31 cellular contexts compared by ENCODE assay signal in the genomic region with DNA sequence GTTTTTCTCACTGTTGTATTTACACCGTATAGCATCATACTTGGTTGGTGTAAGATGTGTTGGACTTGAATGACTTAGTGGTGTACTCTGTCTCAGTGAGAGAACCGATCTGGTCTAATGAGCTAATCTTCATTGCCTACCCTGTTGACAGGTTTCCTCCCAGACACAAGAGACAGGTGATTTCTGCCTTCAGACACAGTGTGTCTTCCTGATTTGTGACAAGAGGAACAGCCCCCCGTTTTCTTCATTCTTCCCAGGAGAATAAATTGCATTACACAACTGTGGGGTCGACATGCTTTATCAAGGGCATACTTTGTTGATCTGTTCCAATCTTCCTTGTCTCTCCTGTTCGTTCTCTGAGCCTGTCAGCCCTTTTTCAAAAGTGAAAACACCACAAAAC.
"Had no signal": no experiment of that assay in that cellular context is flagged by ENCODE, and none has a peak within 500 bp of the region (broad histone marks: within the 10 kb centered on the region; RNA-seq: fewer than 3 reads in every experiment).

No MANE protein-coding gene starts in this region.

- H3K27ac Mint-ChIP-seq: activated CD4-positive, alpha-beta T cell treated with anti-CD3 and anti-CD28 coated beads, Interleukin-2, amount 10 ng/mL, durations not matched to agents 24 days and 14 days; activated CD8-positive, alpha-beta T cell treated with anti-CD3 and anti-CD28 coated beads for 36 hours; activated naive CD8-positive, alpha-beta T cell treated with anti-CD3 and anti-CD28 coated beads for 36 hours; activated T-cell treated with anti-CD3 and anti-CD28 coated beads, Interleukin-2, amount 50 U/mL, for 72 hours; activated T-helper 17 cell treated with anti-CD3 and anti-CD28 coated beads, Interleukin-2, amount 50 U/mL, for 72 hours; T-helper 1 cell treated with Interleukin-12 subunit alpha and Interleukin-12 subunit beta and Interleukin-4 antibody, amounts not matched to agents 30 μg/mL and 1 μg/mL, for 36 hours; T-helper 2 cell treated with Interferon-gamma antibody and Interleukin-4, amounts not matched to agents 5 μg/mL and 100 μg/mL, for 36 hours had no signal

- H3K4me3 ChIP-seq: ascending aorta, cardiac muscle cell, Peyer's patch, SJSA1 had no signal

- H3K9me3 Mint-ChIP-seq: activated CD8-positive, alpha-beta T cell treated with anti-CD3 and anti-CD28 coated beads for 36 hours; T-helper 2 cell treated with Interferon-gamma antibody and Interleukin-4, amounts not matched to agents 5 μg/mL and 100 μg/mL, for 36 hours had no signal

- H3K36me3 ChIP-seq: ascending aorta, cardiac muscle cell, Peyer's patch, SJSA1 had no signal

- H3K4me1 ChIP-seq: ascending aorta, Peyer's patch had no signal

- H3K4me1 Mint-ChIP-seq: activated CD4-positive, alpha-beta T cell treated with anti-CD3 and anti-CD28 coated beads, Interleukin-2, amount 10 ng/mL, durations not matched to agents 24 days and 14 days; activated naive CD8-positive, alpha-beta T cell treated with anti-CD3 and anti-CD28 coated beads for 36 hours; activated T-helper 17 cell treated with anti-CD3 and anti-CD28 coated beads, Interleukin-2, amount 50 U/mL, for 72 hours; central memory CD8-positive, alpha-beta T cell had no signal

- H3K9ac ChIP-seq: SK-N-SH had no signal

- H3K36me3 Mint-ChIP-seq: activated naive CD8-positive, alpha-beta T cell treated with anti-CD3 and anti-CD28 coated beads for 36 hours had no signal

- H3K27me3 Mint-ChIP-seq: activated CD4-positive, alpha-beta T cell treated with anti-CD3 and anti-CD28 coated beads, Interleukin-2, amount 10 ng/mL, durations not matched to agents 24 days and 14 days; activated CD8-positive, alpha-beta T cell treated with anti-CD3 and anti-CD28 coated beads for 36 hours; activated naive CD8-positive, alpha-beta T cell treated with anti-CD3 and anti-CD28 coated beads for 36 hours; activated T-helper 17 cell treated with anti-CD3 and anti-CD28 coated beads, Interleukin-2, amount 50 U/mL, for 72 hours; central memory CD8-positive, alpha-beta T cell had no signal

- ATAC-seq: activated CD8-positive, alpha-beta T cell treated with anti-CD3 and anti-CD28 coated beads for 36 hours; activated T-cell treated with anti-CD3 and anti-CD28 coated beads, Interleukin-2, amount 50 U/mL, for 72 hours; activated T-helper 17 cell treated with anti-CD3 and anti-CD28 coated beads, Interleukin-2, amount 50 U/mL, for 72 hours; PC-3 had no signal

- H3K4me3 Mint-ChIP-seq: activated CD4-positive, alpha-beta T cell treated with anti-CD3 and anti-CD28 coated beads, Interleukin-2, amount 10 ng/mL, durations not matched to agents 24 days and 14 days; activated CD8-positive, alpha-beta T cell treated with anti-CD3 and anti-CD28 coated beads for 36 hours; activated naive CD8-positive, alpha-beta T cell treated with anti-CD3 and anti-CD28 coated beads for 36 hours; activated T-cell treated with anti-CD3 and anti-CD28 coated beads, Interleukin-2, amount 50 U/mL, for 72 hours; activated T-helper 17 cell treated with anti-CD3 and anti-CD28 coated beads, Interleukin-2, amount 50 U/mL, for 72 hours; central memory CD8-positive, alpha-beta T cell; T-helper 1 cell treated with Interleukin-12 subunit alpha and Interleukin-12 subunit beta and Interleukin-4 antibody, amounts not matched to agents 30 μg/mL and 1 μg/mL, for 36 hours; T-helper 2 cell treated with Interferon-gamma antibody and Interleukin-4, amounts not matched to agents 5 μg/mL and 100 μg/mL, for 36 hours had no signal

- H3K27ac ChIP-seq: ascending aorta, cardiac muscle cell, Peyer's patch, SJSA1 had no signal

- H3K27me3 ChIP-seq: ascending aorta, cardiac muscle cell, Peyer's patch had no signal

- H3K9me3 ChIP-seq: ascending aorta, Peyer's patch, SJSA1, SK-N-SH had no signal

- H3K4me2 ChIP-seq: SK-N-SH had no signal

- DNase-seq: activated CD4-positive, alpha-beta T cell treated with anti-CD3 and anti-CD28 coated beads, Interleukin-2, amount 10 ng/mL, durations not matched to agents 24 days and 14 days; activated CD4-positive, alpha-beta T cell treated with anti-CD3 and anti-CD28 coated beads, Interleukin-2, amount 50 U/mL, for 4 hours; activated CD8-positive, alpha-beta T cell treated with anti-CD3 and anti-CD28 coated beads for 36 hours; activated effector memory CD4-positive, alpha-beta T cell treated with anti-CD3 and anti-CD28 coated beads, Interleukin-2, amount 50 U/mL, for 16 hours; activated naive CD4-positive, alpha-beta T cell; activated naive CD4-positive, alpha-beta T cell treated with anti-CD3 and anti-CD28 coated beads, Interleukin-2, amount 50 U/mL, for 16 hours; activated naive CD8-positive, alpha-beta T cell treated with anti-CD3 and anti-CD28 coated beads for 36 hours; activated T-cell treated with anti-CD3 and anti-CD28 coated beads, Interleukin-2, amount 50 U/mL, for 1 hour; activated T-cell treated with anti-CD3 and anti-CD28 coated beads, Interleukin-2, amount 50 U/mL, for 72 hours; amniotic stem cell; Karpas-422; KBM-7; NCI-H1105; NCI-H1417 treated with DMSO at 0.1 percent for 48 hours; NCI-H187 treated with DMSO at 0.1 percent for 48 hours; NCI-H2081; NCI-H345; NCI-H524 treated with DMSO at 0.1 percent for 48 hours; NCI-H774; PC-3; Peyer's patch; RPMI8226; SHP77 treated with DMSO at 0.1 percent for 48 hours; SK-N-SH had no signal
